In genomic region chr19:39432677-39433025, GRCh38 we compare ENCODE assay signal across 15 cellular contexts. TPM values are rescaled to one million over a fixed set of nuclear protein-coding genes. Genes with fewer than 3 reads are reported as not detected.
A peak's percentile ranks its signal among the peaks of the same experiment; 100 is the strongest.
DNase-seq lines count a peak whose midpoint lies in the region; ATAC-seq and TF ChIP-seq lines count a peak whose summit lies in the region.
"Had no signal": no experiment of that assay in that cellular context is flagged by ENCODE, and none has a peak within 500 bp of the region (broad histone marks: within the 10 kb centered on the region; RNA-seq: fewer than 3 reads in every experiment).

No MANE protein-coding gene starts in this region.

- no TSS peak for BruUV-seq in IMR-90 (replicated peaks; lab: Mats Ljungman, UMichigan)

- no peak overlapping the region for H2AK9ac ChIP-seq in IMR-90 (replicated peaks; ENCODE audit: low read depth, low read length, poor library complexity)

- H3K79me1 ChIP-seq in IMR-90 (ENCODE audit: low read depth in 1 of 2, low read length in 2 of 2), result peaks cover 23 to 49% of the 10 kb centered on the region in 2 experiments

- in situ Hi-C loops in IMR-90 (cut with MboI; ENCODE audit: low sequenced_read_pairs), result loop anchor here (25.0 kb wide), 1 partner anchor 405 kb away; the partner anchor contains the start of genes DYRK1B and FBL

- H3K9me1 ChIP-seq in IMR-90 (ENCODE audit: insufficient read depth, low read length), result peaks cover 7% of the 10 kb centered on the region

- no peak overlapping the region for H3K4ac ChIP-seq in IMR-90 (ENCODE audit: low read depth, low read length)

- no peak overlapping the region for H3K4me3 Mint-ChIP-seq in activated CD8-positive, alpha-beta memory T cell treated with anti-CD3 and anti-CD28 coated beads, Interleukin-2, amount 10 ng/mL, durations not matched to agents 7 days and 5 days
- peak overlapping the region; percentile 100 for H3K4me3 Mint-ChIP-seq in activated naive CD8-positive, alpha-beta T cell treated with anti-CD3 and anti-CD28 coated beads, Interleukin-2, amount 50 U/mL, for 24 hours

- TF ChIP-seq CTCF in IMR-90 (conservative IDR thresholded peaks at IDR 0.05; ENCODE audit: low read depth, low read length) (no peak), osteoblast (IDR thresholded peaks at IDR 0.05; ENCODE audit: extremely low read depth, low read depth, low read length) (no peak), tibial nerve (IDR thresholded peaks at IDR 0.05) (no peak)

- H3K27ac Mint-ChIP-seq in activated CD8-positive, alpha-beta memory T cell treated with anti-CD3 and anti-CD28 coated beads, Interleukin-2, amount 10 ng/mL, durations not matched to agents 7 days and 5 days, result peak overlapping the region; percentile 67
- H3K27ac Mint-ChIP-seq in activated naive CD8-positive, alpha-beta T cell treated with anti-CD3 and anti-CD28 coated beads, Interleukin-2, amount 50 U/mL, for 24 hours, result peak overlapping the region; percentile 70

- H3K27me3 ChIP-seq in IMR-90 (ENCODE audit: control insufficient read depth, insufficient read depth, low read length) (no peaks in the 10 kb centered on the region), osteoblast (ENCODE audit: insufficient read depth, low read length) (no peaks in the 10 kb centered on the region), tibial nerve (no peaks in the 10 kb centered on the region)
- H3K27me3 ChIP-seq: dorsolateral prefrontal cortex, ovary had no signal

- no peak overlapping the region for H4K5ac ChIP-seq in IMR-90 (ENCODE audit: low read depth, low read length)

- H3K27ac ChIP-seq in IMR-90 (ENCODE audit: insufficient read depth, low read length) (no peak overlapping the region), osteoblast (ENCODE audit: low read depth, low read length) (peak overlapping the region; percentile 96), tibial nerve (no peak overlapping the region)
- H3K27ac ChIP-seq: ovary had no signal

- H2BK120ac ChIP-seq in IMR-90 (ENCODE audit: low read depth, low read length), result no peak overlapping the region

- no peak overlapping the region for H2AFZ ChIP-seq in IMR-90 (replicated peaks; ENCODE audit: low read length, poor library complexity)
- H2AFZ ChIP-seq in osteoblast (ENCODE audit: low read length), result no peak overlapping the region

- DNase-seq in activated CD8-positive, alpha-beta memory T cell treated with anti-CD3 and anti-CD28 coated beads, Interleukin-2, amount 10 ng/mL, durations not matched to agents 7 days and 5 days, result no peak
- no peak for DNase-seq in activated CD8-positive, alpha-beta memory T cell treated with anti-CD3 and anti-CD28 coated beads for 24 hours
- DNase-seq in IMR-90 (no peak), osteoblast (ENCODE audit: insufficient read length, low spot score, missing footprints) (peak; percentile 31), tibial nerve (ENCODE audit: low spot score in 2 of 2) (no peak), pons (ENCODE audit: low spot score) (no peak), NCI-H187 treated with DMSO at 0.1 percent for 48 hours (lab: John Stamatoyannopoulos, UW) (no peak)
- no peak for DNase-seq in activated naive CD8-positive, alpha-beta T cell treated with anti-CD3 and anti-CD28 coated beads, Interleukin-2, amount 50 U/mL, for 24 hours
- DNase-seq: DMS79 treated with DMSO at 0.1 percent for 48 hours, dorsolateral prefrontal cortex, foreskin fibroblast, NCI-H2081, ovary, SHP77, trophoblast cell had no signal

- dilution Hi-C loops in IMR-90 (cut with HindIII; ENCODE audit: low sequenced_read_pairs, unreplicated experiment), result no loop called here

- no peak overlapping the region for H3K23ac ChIP-seq in IMR-90 (ENCODE audit: low read depth, low read length)

- no peak overlapping the region for H2BK5ac ChIP-seq in IMR-90 (ENCODE audit: low read depth, low read length, poor library complexity, severe bottlenecking)

- H3K56ac ChIP-seq in IMR-90 (ENCODE audit: extremely low read depth, insufficient read depth, low read length), result no peak overlapping the region

- H3K9me3 Mint-ChIP-seq in activated CD8-positive, alpha-beta memory T cell treated with anti-CD3 and anti-CD28 coated beads, Interleukin-2, amount 10 ng/mL, durations not matched to agents 7 days and 5 days (ENCODE audit: low read depth), result no peaks in the 10 kb centered on the region
- no peaks in the 10 kb centered on the region for H3K9me3 Mint-ChIP-seq in activated naive CD8-positive, alpha-beta T cell treated with anti-CD3 and anti-CD28 coated beads, Interleukin-2, amount 50 U/mL, for 24 hours

- TF ChIP-seq POLR2A in IMR-90 (IDR thresholded peaks at IDR 0.05; ENCODE audit: low read depth, low read length), result peak; percentile 14; the same call in 1 of the 2 replicates
- no peak for TF ChIP-seq POLR2A in tibial nerve (IDR thresholded peaks at IDR 0.05)

- H3K4me3 ChIP-seq in IMR-90 (ENCODE audit: insufficient read depth, low read depth, low read length) (no peak overlapping the region), osteoblast (ENCODE audit: insufficient read depth, low read length) (no peak overlapping the region), tibial nerve (no peak overlapping the region)
- H3K4me3 ChIP-seq: dorsolateral prefrontal cortex, ovary had no signal

- H3K36me3 ChIP-seq in IMR-90 (ENCODE audit: control insufficient read depth, insufficient read depth, low read length), result peaks cover 23% of the 10 kb centered on the region
- H3K36me3 ChIP-seq in osteoblast (ENCODE audit: insufficient read depth, low read length), result peaks cover 30% of the 10 kb centered on the region
- H3K36me3 ChIP-seq in tibial nerve, result peaks cover 0 to 42% (median 11%) of the 10 kb centered on the region in 3 donors
- H3K36me3 ChIP-seq: ovary had no signal

- H3K36me3 Mint-ChIP-seq in activated CD8-positive, alpha-beta memory T cell treated with anti-CD3 and anti-CD28 coated beads, Interleukin-2, amount 10 ng/mL, durations not matched to agents 7 days and 5 days, result peaks cover 36% of the 10 kb centered on the region
- peaks cover 41% of the 10 kb centered on the region for H3K36me3 Mint-ChIP-seq in activated naive CD8-positive, alpha-beta T cell treated with anti-CD3 and anti-CD28 coated beads, Interleukin-2, amount 50 U/mL, for 24 hours (ENCODE audit: low read depth)

- H3K9me3 ChIP-seq in IMR-90 (ENCODE audit: control insufficient read depth, insufficient read depth, low read length) (no peaks in the 10 kb centered on the region), osteoblast (ENCODE audit: low read depth, low read length) (no peaks in the 10 kb centered on the region), tibial nerve (no peaks in the 10 kb centered on the region)
- H3K9me3 ChIP-seq: ovary had no signal

- intact Hi-C loops in IMR-90 (cut with micrococcal nuclease), result no loop called here

- no CpG with 5 or more reads among the region's 8 CpGs for WGBS in IMR-90 (ENCODE audit: extremely low coverage in 2 of 2, insufficient read length in 1 of 2), 2 experiments
- 86 to 94% methylated on average over 8 of the region's 8 CpGs for WGBS in tibial nerve, 2 donors

- no peak overlapping the region for H4K91ac ChIP-seq in IMR-90 (ENCODE audit: insufficient read depth, low read depth, low read length)

- ATAC-seq in activated CD8-positive, alpha-beta memory T cell treated with anti-CD3 and anti-CD28 coated beads, Interleukin-2, amount 10 ng/mL, durations not matched to agents 7 days and 5 days, result no peak
- ATAC-seq in IMR-90 (ENCODE audit: low read depth), result no peak
- no peak for ATAC-seq in activated naive CD8-positive, alpha-beta T cell treated with anti-CD3 and anti-CD28 coated beads, Interleukin-2, amount 50 U/mL, for 24 hours

- peaks cover 22% of the 10 kb centered on the region for H3K4me1 ChIP-seq in IMR-90 (ENCODE audit: control insufficient read depth, insufficient read depth, low read length)
- peaks cover 42% of the 10 kb centered on the region for H3K4me1 ChIP-seq in osteoblast (ENCODE audit: insufficient read depth, low read length)
- peaks cover 0 to 70% (median 43%) of the 10 kb centered on the region in 4 donors for H3K4me1 ChIP-seq in tibial nerve

- H3K14ac ChIP-seq in IMR-90 (replicated peaks; ENCODE audit: low read depth, low read length), result no peak overlapping the region

- no peak overlapping the region for H4K8ac ChIP-seq in IMR-90 (ENCODE audit: low read depth in 2 of 2, low read length in 2 of 2)

- H3K4me2 ChIP-seq in IMR-90 (ENCODE audit: low read depth, low read length) (no peak overlapping the region), osteoblast (ENCODE audit: insufficient read depth, low read length) (no peak overlapping the region)

- CTCF ChIA-PET in activated CD8-positive, alpha-beta memory T cell treated with anti-CD3 and anti-CD28 coated beads, Interleukin-2, amount 10 ng/mL, durations not matched to agents 7 days and 5 days (lab: Charles Lee), result interaction anchor here (1.2 to 2.3 kb wide), 3 partner anchors 20 to 100 kb away, joined by 3 to 8 read pairs (median 4); partner anchors contain the start of genes EID2B and PLEKHG2
- CTCF ChIA-PET in IMR-90 (lab: Yijun Ruan, JAX), result interaction anchor here (0.6 kb wide), 1 partner anchor 104 kb away, joined by 4 read pairs; no protein-coding TSS in a partner anchor

- no peak for TF ChIP-seq RAD21 in IMR-90 (IDR thresholded peaks at IDR 0.05; ENCODE audit: low read length)

- no peak overlapping the region for H2AK5ac ChIP-seq in IMR-90 (ENCODE audit: low read depth, low read length)

- H3K79me2 ChIP-seq in osteoblast (ENCODE audit: insufficient read depth, low read length), result peaks cover 29% of the 10 kb centered on the region

- H3K18ac ChIP-seq in IMR-90 (ENCODE audit: low read depth, low read length), result no peak overlapping the region

- H2BK20ac ChIP-seq in IMR-90 (ENCODE audit: low read depth, low read length), result no peak overlapping the region

- peaks cover 46% of the 10 kb centered on the region for H4K20me1 ChIP-seq in IMR-90 (ENCODE audit: insufficient read depth, low read length)
- peaks cover 20% of the 10 kb centered on the region for H4K20me1 ChIP-seq in osteoblast (ENCODE audit: insufficient read depth, low read length)

- no peak for TF ChIP-seq EP300 in tibial nerve (IDR thresholded peaks at IDR 0.05)

- peaks cover 56% of the 10 kb centered on the region for H3K4me1 Mint-ChIP-seq in activated CD8-positive, alpha-beta memory T cell treated with anti-CD3 and anti-CD28 coated beads, Interleukin-2, amount 10 ng/mL, durations not matched to agents 7 days and 5 days
- peaks cover 57% of the 10 kb centered on the region for H3K4me1 Mint-ChIP-seq in activated naive CD8-positive, alpha-beta T cell treated with anti-CD3 and anti-CD28 coated beads, Interleukin-2, amount 50 U/mL, for 24 hours

- H3K27me3 Mint-ChIP-seq in activated CD8-positive, alpha-beta memory T cell treated with anti-CD3 and anti-CD28 coated beads, Interleukin-2, amount 10 ng/mL, durations not matched to agents 7 days and 5 days, result peaks cover 4% of the 10 kb centered on the region
- H3K27me3 Mint-ChIP-seq in activated naive CD8-positive, alpha-beta T cell treated with anti-CD3 and anti-CD28 coated beads, Interleukin-2, amount 50 U/mL, for 24 hours, result peaks cover 5% of the 10 kb centered on the region

- POLR2A ChIA-PET in IMR-90 (lab: Charles Lee; ENCODE audit: unreplicated experiment), result no interaction called here

- no peak overlapping the region for H2BK15ac ChIP-seq in IMR-90 (ENCODE audit: low read depth, low read length)

- H3K9ac ChIP-seq in IMR-90 (ENCODE audit: low read depth, low read length), result no peak overlapping the region

RNA-seq across cellular contexts. Expression of gene RPS16, which starts 3.1 kb away (rescaled TPM):
- 1,000 to 10,000 TPM; 1,815 to 2,117 TPM for total RNA-seq in activated CD8-positive, alpha-beta memory T cell treated with anti-CD3 and anti-CD28 coated beads, Interleukin-2, amount 10 ng/mL, durations not matched to agents 7 days and 5 days
- total RNA-seq in IMR-90 (2012; rRNA removed) (320 and 410 TPM in 2 replicates), osteoblast (44.9 and 56.0 TPM in 2 replicates), tibial nerve (1,000 to 10,000 TPM; 1,048 to 1,762 (median 1,462) TPM)
- 3,500 and 3,524 TPM in 2 replicates for polyA plus RNA-seq in IMR-90 (2012; rRNA removed)
- polyA plus RNA-seq in IMR-90 (2012; cell fraction: cytosol; rRNA removed), result 4,203 and 4,770 TPM in 2 replicates
- 1,551 and 1,592 TPM in 2 replicates for polyA plus RNA-seq in IMR-90 (2012; cell fraction: nucleus; rRNA removed; ENCODE audit: low replicate concordance)

RNA-seq across cellular contexts. Expression of gene SUPT5H, which starts 12.7 kb away (rescaled TPM):
- 100 to 1,000 TPM; 144 to 181 TPM for total RNA-seq in activated CD8-positive, alpha-beta memory T cell treated with anti-CD3 and anti-CD28 coated beads, Interleukin-2, amount 10 ng/mL, durations not matched to agents 7 days and 5 days
- total RNA-seq in IMR-90 (2012; rRNA removed) (75.3 and 86.9 TPM in 2 replicates), osteoblast (71.9 and 91.2 TPM in 2 replicates), tibial nerve (100 to 1,000 TPM in 3 of 4 donors, 10 to 100 TPM in 1; 94.4 to 120 (median 106) TPM)
- polyA plus RNA-seq in IMR-90 (2012; rRNA removed), result 116 and 117 TPM in 2 replicates
- polyA plus RNA-seq in IMR-90 (2012; cell fraction: cytosol; rRNA removed), result 63.8 and 73.5 TPM in 2 replicates
- 407 and 458 TPM in 2 replicates for polyA plus RNA-seq in IMR-90 (2012; cell fraction: nucleus; rRNA removed; ENCODE audit: low replicate concordance)

RNA-seq across cellular contexts. Expression of gene PLEKHG2, which starts 20.2 kb away (rescaled TPM):
- 10 to 100 TPM; 57.9 to 73.9 TPM for total RNA-seq in activated CD8-positive, alpha-beta memory T cell treated with anti-CD3 and anti-CD28 coated beads, Interleukin-2, amount 10 ng/mL, durations not matched to agents 7 days and 5 days
- total RNA-seq in IMR-90 (2012; rRNA removed) (6.5 and 7.8 TPM in 2 replicates), osteoblast (21.4 and 21.5 TPM in 2 replicates), tibial nerve (10 to 100 TPM; 20.1 to 62.1 (median 35.6) TPM)
- polyA plus RNA-seq in IMR-90 (2012; rRNA removed), result 28.3 and 33.2 TPM in 2 replicates
- 7.8 and 13.9 TPM in 2 replicates for polyA plus RNA-seq in IMR-90 (2012; cell fraction: cytosol; rRNA removed)
- polyA plus RNA-seq in IMR-90 (2012; cell fraction: nucleus; rRNA removed; ENCODE audit: low replicate concordance), result 174 and 236 TPM in 2 replicates

RNA-seq across cellular contexts. Expression of gene ZFP36, which starts 26.0 kb away (rescaled TPM):
- total RNA-seq in activated CD8-positive, alpha-beta memory T cell treated with anti-CD3 and anti-CD28 coated beads, Interleukin-2, amount 10 ng/mL, durations not matched to agents 7 days and 5 days, result 100 to 1,000 TPM in 1 of 2 experiments, 10 to 100 TPM in 1; 45.1 to 107 TPM
- total RNA-seq in IMR-90 (2012; rRNA removed) (1.4 and 3.1 TPM in 2 replicates), osteoblast (6.2 and 6.5 TPM in 2 replicates), tibial nerve (100 to 1,000 TPM; 125 to 274 (median 178) TPM)
- polyA plus RNA-seq in IMR-90 (2012; rRNA removed), result 45.0 and 50.5 TPM in 2 replicates
- polyA plus RNA-seq in IMR-90 (2012; cell fraction: cytosol; rRNA removed), result 84.7 and 235 TPM in 2 replicates
- polyA plus RNA-seq in IMR-90 (2012; cell fraction: nucleus; rRNA removed; ENCODE audit: low replicate concordance), result 360 and 687 TPM in 2 replicates

RNA-seq across cellular contexts. Expression of gene MED29, which starts 41.5 kb away (rescaled TPM):
- total RNA-seq in activated CD8-positive, alpha-beta memory T cell treated with anti-CD3 and anti-CD28 coated beads, Interleukin-2, amount 10 ng/mL, durations not matched to agents 7 days and 5 days, result 10 to 100 TPM; 31.0 to 31.2 TPM
- total RNA-seq in IMR-90 (2012; rRNA removed), result 15.6 and 17.6 TPM in 2 replicates
- 26.9 and 28.8 TPM in 2 replicates for polyA plus RNA-seq in IMR-90 (2012; rRNA removed)
- polyA plus RNA-seq in IMR-90 (2012; cell fraction: cytosol; rRNA removed), result 19.6 and 29.3 TPM in 2 replicates
- 18.4 and 19.1 TPM in 2 replicates for polyA plus RNA-seq in IMR-90 (2012; cell fraction: nucleus; rRNA removed; ENCODE audit: low replicate concordance)
- 19.9 and 23.0 TPM in 2 replicates for total RNA-seq in osteoblast
- 10 to 100 TPM; 32.9 to 52.5 (median 37.6) TPM for total RNA-seq in tibial nerve
